1 cellular context compared by ENCODE assay signal in genomic region chr14:30690487-30691355, GRCh38.
TF ChIP-seq lines count a peak whose summit lies in the region.

No MANE protein-coding gene starts in this region.

TF ChIP-seq in H1, 55 proteins besides CTCF, POLR2A, EP300 and RAD21:
- TF ChIP-seq YY1 (IDR thresholded peaks at IDR 0.05; ENCODE audit: low read depth, low read length), result peak; percentile 66; the same call in 1 of the 2 replicates
- 0 out of 2 replicates have a peak, but pooled peaks have one; percentile 11 for TF ChIP-seq TBP (IDR thresholded peaks at IDR 0.05; ENCODE audit: low read depth, low read length)
- TF ChIP-seq MAX (IDR thresholded peaks at IDR 0.05), result 0 out of 2 replicates have a peak, but pooled peaks have one; percentile 9
- TF ChIP-seq TAF1 (IDR thresholded peaks at IDR 0.05; ENCODE audit: low read depth, low read length), result peak; percentile 60; the same call in 1 of the 2 replicates
